ENCODE assay signal across 8 cellular contexts in genomic region chr1:16895602-16896315, GRCh38. TPM values are rescaled to one million over a fixed set of nuclear protein-coding genes. Genes with fewer than 3 reads are reported as not detected.
DNase-seq lines count a peak whose midpoint lies in the region; ATAC-seq and TF ChIP-seq lines count a peak whose summit lies in the region.
"Not testable (repeated sequence)": the region's sequence is repeated elsewhere in the genome, so short reads cannot be mapped to it uniquely, and the experiment has no call there.

Gene RNU1-2 (plus strand): TSS chr1:16895980.

- H3K4me3 ChIP-seq in BE2C (ENCODE audit: low read depth, low read length) (peak within 1 kb of the TSS; percentile 54), kidney epithelial cell (ENCODE audit: low read depth, low read length) (peak within 1 kb of the TSS; percentile 33)

- H3K4me1 ChIP-seq in BE2C: not testable (repeated sequence)

- not testable (repeated sequence) for H3K9me3 ChIP-seq in BE2C

- H3K27me3 ChIP-seq in BE2C; kidney epithelial cell (ENCODE audit: control insufficient read depth, insufficient read depth, low read length): not testable (repeated sequence)

- TF ChIP-seq CTCF in BE2C (IDR thresholded peaks at IDR 0.05; ENCODE audit: low read depth, low read length); kidney epithelial cell (IDR thresholded peaks at IDR 0.05; ENCODE audit: insufficient read depth, low read length, poor library complexity, severe bottlenecking): not testable (repeated sequence)

- DNase-seq in BE2C (peak; percentile 84), NCI-H524 (lab: John Stamatoyannopoulos, UW) (peak; percentile 86 to 95), cerebellum (ENCODE audit: low spot score) (peak; percentile 88), kidney epithelial cell (ENCODE audit: low read depth) (peak; percentile 100)
- peak; percentile 69 to 82 for DNase-seq in activated CD4-positive, alpha-beta T cell treated with anti-CD3 and anti-CD28 coated beads for 24 hours (ENCODE audit: low read depth in 2 of 2)
- peak; percentile 66 to 79 (median 75) for DNase-seq in stimulated activated CD4-positive, alpha-beta T cell treated with anti-CD3 and anti-CD28 coated beads, Interleukin-12 subunit alpha, Interleukin-12 subunit beta, amount 100 ng/mL, for 48 hours (ENCODE audit: low read depth in 2 of 3, low spot score in 1 of 3)

- H3K36me3 ChIP-seq in BE2C; kidney epithelial cell (ENCODE audit: control insufficient read depth, insufficient read depth, low read length): not testable (repeated sequence)

- ATAC-seq in GM19324 (IDR thresholded peaks at IDR 0.05; ENCODE audit: low FRiP score, unreplicated experiment): peak; percentile 98
- peak; percentile 98 for ATAC-seq in HG03457 (IDR thresholded peaks at IDR 0.05; ENCODE audit: unreplicated experiment)

RNA-seq across cellular contexts. Expression of gene RNU1-2, which starts in this region (rescaled TPM):
- 5.0 TPM for polyA plus RNA-seq in BE2C (2012; ENCODE audit: insufficient read depth, insufficient read length, low read depth)
- total RNA-seq in cerebellum: 40,842 TPM
- under 0.01 TPM in 2 replicates for total RNA-seq in kidney epithelial cell

Comparison
In these comparisons a context has a peak if more than half of its experiments do, and no peak if none do; other contexts are left out.
1. Peak in every context shown above with its lines: DNase-seq, ATAC-seq and H3K4me3 ChIP-seq.
2. RNA of gene RNU1-2 (total RNA-seq): 40,842 TPM in cerebellum (single experiment); under 0.01 TPM in kidney epithelial cell; every median in the first group is over 1,000 times any median in the second.
3. Peak in DNase-seq and H3K4me3 ChIP-seq in kidney epithelial cell; RNA of the gene not detected or under 1 TPM.